In the genomic region with DNA sequence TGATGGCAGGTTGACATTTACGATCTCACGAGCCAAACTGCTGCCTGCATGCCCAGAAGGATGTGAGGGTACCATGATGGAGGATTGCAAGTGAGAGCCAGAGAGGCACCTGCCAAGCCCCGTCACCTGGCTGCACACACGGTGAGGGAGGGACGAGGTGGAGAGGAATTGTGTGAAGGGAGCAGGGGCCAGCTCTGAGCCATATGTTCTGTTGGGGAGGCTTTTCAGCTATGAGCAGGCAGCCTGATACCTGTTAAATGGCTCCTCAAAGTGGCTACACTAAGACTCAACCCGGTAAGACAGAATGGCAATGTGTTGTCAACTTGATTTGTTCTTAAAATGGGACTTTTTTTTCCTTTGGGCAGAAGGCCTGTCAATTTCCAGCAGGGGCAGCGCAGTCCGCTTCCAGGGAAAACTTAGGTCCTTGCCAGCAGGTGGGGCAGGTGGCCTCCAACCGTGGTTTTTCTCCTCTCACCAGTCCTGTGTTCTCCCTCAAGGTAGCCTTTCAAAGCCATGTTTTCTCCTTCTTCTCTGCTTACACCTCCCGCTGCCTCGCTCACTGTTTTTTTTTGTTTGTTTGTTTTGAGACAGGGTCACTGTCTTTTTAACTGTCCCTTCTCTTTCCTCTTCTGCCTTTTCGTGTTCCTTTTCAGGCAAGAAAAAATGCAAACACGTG, we compare ENCODE assay signal across 9 cellular contexts. TPM values are rescaled to one million over a fixed set of nuclear protein-coding genes. Genes with fewer than 3 reads are reported as not detected.
A peak's percentile ranks its signal among the peaks of the same experiment; 100 is the strongest.
DNase-seq lines count a peak whose midpoint lies in the region; ATAC-seq and TF ChIP-seq lines count a peak whose summit lies in the region.
"Had no signal": no experiment of that assay in that cellular context is flagged by ENCODE, and none has a peak within 500 bp of the region (broad histone marks: within the 10 kb centered on the region; RNA-seq: fewer than 3 reads in every experiment).

No MANE protein-coding gene starts in this region.

- H3K4me1 Mint-ChIP-seq in glutamatergic neuron (ENCODE audit: low read depth, unreplicated experiment): peaks cover 18% of the 10 kb centered on the region
- peaks cover 6% of the 10 kb centered on the region for H3K4me1 Mint-ChIP-seq in activated CD4-positive, alpha-beta memory T cell treated with anti-CD3 and anti-CD28 coated beads for 36 hours (ENCODE audit: low read depth)

- no peaks in the 10 kb centered on the region for H3F3A ChIP-seq in OCI-LY1 (ENCODE audit: insufficient read depth, low read length)

- H3K4me3 ChIP-seq in OCI-LY1 (ENCODE audit: low read depth, low read length, poor library complexity, severe bottlenecking) (no peak overlapping the region), thymus (ENCODE audit: low read length) (no peak overlapping the region)
- H3K4me3 ChIP-seq: SJSA1 had no signal

- H3K36me3 ChIP-seq in OCI-LY1 (ENCODE audit: insufficient read depth, low read length): no peaks in the 10 kb centered on the region
- no peaks in the 10 kb centered on the region for H3K36me3 ChIP-seq in thymus (ENCODE audit: control insufficient read depth, insufficient read depth)
- H3K36me3 ChIP-seq: SJSA1 had no signal

- H3K9me3 ChIP-seq in OCI-LY1 (ENCODE audit: low read length) (0 out of 2 replicates have a peak, but pooled peaks cover 3% of the 10 kb centered on the region), thymus (ENCODE audit: control insufficient read depth) (no peaks in the 10 kb centered on the region)
- H3K9me3 ChIP-seq: SJSA1 had no signal

- no peaks in the 10 kb centered on the region for H3K9me2 ChIP-seq in OCI-LY1 (ENCODE audit: low read depth, low read length)

- H3K27ac Mint-ChIP-seq in glutamatergic neuron (ENCODE audit: unreplicated experiment): peak overlapping the region; percentile 69
- H3K27ac Mint-ChIP-seq in activated CD4-positive, alpha-beta memory T cell treated with anti-CD3 and anti-CD28 coated beads for 36 hours: no peak overlapping the region

- WGBS in thymus: 88% methylated on average over 13 of the region's 13 CpGs

- DNase-seq in NCI-H187 treated with DMSO at 0.1 percent for 48 hours (lab: John Stamatoyannopoulos, UW) (peak; percentile 8), NCI-H187 (lab: John Stamatoyannopoulos, UW) (no peak), glutamatergic neuron (peak; percentile 44)
- no peak for DNase-seq in activated CD4-positive, alpha-beta memory T cell treated with anti-CD3 and anti-CD28 coated beads for 36 hours

- no peaks in the 10 kb centered on the region for H4K20me1 ChIP-seq in OCI-LY1 (ENCODE audit: insufficient read depth, low read length)

- peaks cover 25% of the 10 kb centered on the region for H3K4me1 ChIP-seq in OCI-LY1 (ENCODE audit: insufficient read depth, low read length, severe bottlenecking)
- H3K4me1 ChIP-seq in thymus (ENCODE audit: control insufficient read depth, insufficient read depth, low read length): no peaks in the 10 kb centered on the region

- H3K36me3 Mint-ChIP-seq in glutamatergic neuron (ENCODE audit: unreplicated experiment): no peaks in the 10 kb centered on the region
- no peaks in the 10 kb centered on the region for H3K36me3 Mint-ChIP-seq in activated CD4-positive, alpha-beta memory T cell treated with anti-CD3 and anti-CD28 coated beads for 36 hours

- H3K27ac ChIP-seq in OCI-LY1 (ENCODE audit: low read depth, low read length, poor library complexity, severe bottlenecking) (peak overlapping the region; percentile 72), thymus (ENCODE audit: low read depth) (peak overlapping the region; percentile 15)
- H3K27ac ChIP-seq: SJSA1 had no signal

- no peaks in the 10 kb centered on the region for H3K79me2 ChIP-seq in OCI-LY1 (ENCODE audit: insufficient read depth, low read length)

- no peaks in the 10 kb centered on the region for H3K9me3 Mint-ChIP-seq in glutamatergic neuron (ENCODE audit: unreplicated experiment)
- H3K9me3 Mint-ChIP-seq in activated CD4-positive, alpha-beta memory T cell treated with anti-CD3 and anti-CD28 coated beads for 36 hours: peaks cover 5% of the 10 kb centered on the region

- peak overlapping the region; percentile 37; the same call in 1 of the 2 replicates for H3K9ac ChIP-seq in OCI-LY1 (ENCODE audit: low read length)

- TF ChIP-seq CTCF in OCI-LY1 (IDR thresholded peaks at IDR 0.05; ENCODE audit: low read length): peak; percentile 61
- no peak for TF ChIP-seq CTCF in glutamatergic neuron (IDR thresholded peaks at IDR 0.05; ENCODE audit: partially characterized antibody, unreplicated experiment)

- intact Hi-C loops in activated CD4-positive, alpha-beta memory T cell treated with anti-CD3 and anti-CD28 coated beads for 36 hours (cut with micrococcal nuclease): no loop called here

- H3K4me2 ChIP-seq in OCI-LY1 (ENCODE audit: low read length): peak overlapping the region; percentile 40; the same call in 1 of the 2 replicates

- ATAC-seq in HG02970 (IDR thresholded peaks at IDR 0.05; ENCODE audit: low FRiP score, unreplicated experiment) (no peak), GM19324 (IDR thresholded peaks at IDR 0.05; ENCODE audit: low FRiP score, unreplicated experiment) (no peak)

- H3K4me3 Mint-ChIP-seq in glutamatergic neuron (ENCODE audit: unreplicated experiment): no peak overlapping the region
- no peak overlapping the region for H3K4me3 Mint-ChIP-seq in activated CD4-positive, alpha-beta memory T cell treated with anti-CD3 and anti-CD28 coated beads for 36 hours

- CTCF ChIA-PET in activated CD4-positive, alpha-beta memory T cell treated with anti-CD3 and anti-CD28 coated beads for 36 hours (lab: Charles Lee): no interaction called here

- H2AFZ ChIP-seq in OCI-LY1 (ENCODE audit: low read length): peak overlapping the region; percentile 10; the same call in 1 of the 2 replicates

- POLR2A ChIA-PET in activated CD4-positive, alpha-beta memory T cell treated with anti-CD3 and anti-CD28 coated beads for 36 hours (lab: Charles Lee): no interaction called here

- H3K27me3 ChIP-seq in OCI-LY1 (ENCODE audit: insufficient read depth, low read length): no peaks in the 10 kb centered on the region
- no peaks in the 10 kb centered on the region for H3K27me3 ChIP-seq in thymus (ENCODE audit: control insufficient read depth, insufficient read depth)
- H3K27me3 ChIP-seq: SJSA1 had no signal

- no peaks in the 10 kb centered on the region for H3K27me3 Mint-ChIP-seq in glutamatergic neuron (ENCODE audit: unreplicated experiment)
- no peaks in the 10 kb centered on the region for H3K27me3 Mint-ChIP-seq in activated CD4-positive, alpha-beta memory T cell treated with anti-CD3 and anti-CD28 coated beads for 36 hours

RNA-seq across cellular contexts. Expression of a gene that starts 57.7 kb away (rescaled TPM):
- 16.7 TPM for total RNA-seq in glutamatergic neuron (ENCODE audit: unreplicated experiment)
- polyA plus RNA-seq in thymus: 10.5 TPM
- total RNA-seq in activated CD4-positive, alpha-beta memory T cell treated with anti-CD3 and anti-CD28 coated beads for 36 hours: 10 to 100 TPM in 1 of 2 experiments, 1 to 10 TPM in 1; 9.6 to 10.5 TPM

Comparison
In these comparisons a context has a peak if more than half of its experiments do, and no peak if none do; other contexts are left out.
1. DNase-seq: peak in NCI-H187 treated with DMSO at 0.1 percent for 48 hours (single experiment) and glutamatergic neuron (single experiment); none in NCI-H187 (0 of 2) and activated CD4-positive, alpha-beta memory T cell treated with anti-CD3 and anti-CD28 coated beads for 36 hours (single experiment).